Comparison of ENCODE assay signal across 22 cellular contexts in the genomic region with DNA sequence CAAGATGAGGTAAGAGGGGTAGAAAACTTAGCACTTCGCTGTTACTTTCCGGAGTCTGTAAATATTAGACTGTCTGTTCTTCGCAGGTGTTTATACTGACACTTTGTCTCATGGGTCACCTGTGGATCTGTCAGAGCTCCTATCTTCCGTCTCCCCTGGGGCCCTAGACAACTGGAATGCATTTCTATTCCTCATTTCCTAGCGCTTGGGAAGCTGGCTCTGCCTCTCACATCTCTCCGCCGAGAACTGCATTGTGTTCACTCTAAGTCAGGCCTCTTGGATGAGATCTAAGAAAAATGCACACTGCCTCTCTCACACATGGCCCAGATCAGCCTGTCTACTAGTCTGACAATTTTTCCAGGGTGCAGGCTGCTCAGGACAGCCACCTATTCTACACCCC. TPM values are rescaled to one million over a fixed set of nuclear protein-coding genes. Genes with fewer than 3 reads are reported as not detected.
"Had no signal": no experiment of that assay in that cellular context is flagged by ENCODE, and none has a peak within 500 bp of the region (broad histone marks: within the 10 kb centered on the region; RNA-seq: fewer than 3 reads in every experiment).

No MANE protein-coding gene starts in this region.

- H3K27me3 ChIP-seq: brain microvascular endothelial cell, Peyer's patch had no signal

- H3K4me3 ChIP-seq: Peyer's patch had no signal

- H3K9me3 Mint-ChIP-seq: activated CD4-positive, alpha-beta memory T cell treated with anti-CD3 and anti-CD28 coated beads, Interleukin-2, amount 10 ng/mL, durations not matched to agents 7 days and 5 days; activated naive CD4-positive, alpha-beta T cell treated with anti-CD3 and anti-CD28 coated beads, Interleukin-2, amount 10 ng/mL, durations not matched to agents 7 days and 5 days; activated naive CD8-positive, alpha-beta T cell treated with anti-CD3 and anti-CD28 coated beads for 36 hours; activated T-helper 17 cell treated with anti-CD3 and anti-CD28 coated beads, Interleukin-2, amount 50 U/mL, for 72 hours had no signal

- H3K4me1 Mint-ChIP-seq: activated CD4-positive, alpha-beta memory T cell treated with anti-CD3 and anti-CD28 coated beads, Interleukin-2, amount 10 ng/mL, durations not matched to agents 7 days and 5 days; activated CD4-positive, alpha-beta T cell treated with anti-CD3 and anti-CD28 coated beads for 36 hours; activated naive CD4-positive, alpha-beta T cell treated with anti-CD3 and anti-CD28 coated beads, Interleukin-2, amount 10 ng/mL, durations not matched to agents 7 days and 5 days; activated naive CD8-positive, alpha-beta T cell treated with anti-CD3 and anti-CD28 coated beads for 36 hours; activated T-helper 17 cell treated with anti-CD3 and anti-CD28 coated beads, Interleukin-2, amount 50 U/mL, for 72 hours; T-helper 17 cell had no signal

- H3K9me3 ChIP-seq: Peyer's patch had no signal

- H3K27ac Mint-ChIP-seq: activated CD4-positive, alpha-beta memory T cell treated with anti-CD3 and anti-CD28 coated beads, Interleukin-2, amount 10 ng/mL, durations not matched to agents 7 days and 5 days; activated CD4-positive, alpha-beta T cell treated with anti-CD3 and anti-CD28 coated beads for 36 hours; activated naive CD4-positive, alpha-beta T cell treated with anti-CD3 and anti-CD28 coated beads, Interleukin-2, amount 10 ng/mL, durations not matched to agents 7 days and 5 days; activated naive CD8-positive, alpha-beta T cell treated with anti-CD3 and anti-CD28 coated beads for 36 hours; activated T-helper 17 cell treated with anti-CD3 and anti-CD28 coated beads, Interleukin-2, amount 50 U/mL, for 72 hours; T-helper 17 cell had no signal

- H3K36me3 ChIP-seq: brain microvascular endothelial cell, Peyer's patch had no signal

- H3K36me3 Mint-ChIP-seq: activated naive CD4-positive, alpha-beta T cell treated with anti-CD3 and anti-CD28 coated beads, Interleukin-2, amount 10 ng/mL, durations not matched to agents 7 days and 5 days; activated naive CD8-positive, alpha-beta T cell treated with anti-CD3 and anti-CD28 coated beads for 36 hours had no signal

- H3K4me3 Mint-ChIP-seq: activated CD4-positive, alpha-beta memory T cell treated with anti-CD3 and anti-CD28 coated beads, Interleukin-2, amount 10 ng/mL, durations not matched to agents 7 days and 5 days; activated CD4-positive, alpha-beta T cell treated with anti-CD3 and anti-CD28 coated beads for 36 hours; activated naive CD4-positive, alpha-beta T cell treated with anti-CD3 and anti-CD28 coated beads, Interleukin-2, amount 10 ng/mL, durations not matched to agents 7 days and 5 days; activated naive CD8-positive, alpha-beta T cell treated with anti-CD3 and anti-CD28 coated beads for 36 hours; activated T-helper 17 cell treated with anti-CD3 and anti-CD28 coated beads, Interleukin-2, amount 50 U/mL, for 72 hours; T-helper 17 cell had no signal

- DNase-seq: activated CD4-positive, alpha-beta memory T cell treated with anti-CD3 and anti-CD28 coated beads, Interleukin-2, amount 10 ng/mL, durations not matched to agents 7 days and 5 days; activated CD4-positive, alpha-beta T cell treated with anti-CD3 and anti-CD28 coated beads for 36 hours; activated CD4-positive, alpha-beta T cell treated with anti-CD3 and anti-CD28 coated beads, Interleukin-2, amount 50 U/mL, for 1 hour; activated gamma-delta T cell; activated naive CD4-positive, alpha-beta T cell treated with anti-CD3 and anti-CD28 coated beads, Interleukin-2, amount 10 ng/mL, durations not matched to agents 7 days and 5 days; activated naive CD8-positive, alpha-beta T cell treated with anti-CD3 and anti-CD28 coated beads for 36 hours; activated T-cell treated with anti-CD3 and anti-CD28 coated beads for 4 hours; activated T-cell treated with anti-CD3 and anti-CD28 coated beads, Interleukin-2, amount 50 U/mL, for 48 hours; brain microvascular endothelial cell; cerebellar nuclear complex; NCI-H1048; NCI-H1417; NCI-H2029 treated with DMSO at 0.1 percent for 48 hours; NCI-H446; NCI-H524; Peyer's patch; SHP77 treated with DMSO at 0.1 percent for 48 hours; T-helper 17 cell; T-helper 9 cell had no signal

- H3K27ac ChIP-seq: brain microvascular endothelial cell, Peyer's patch had no signal

RNA-seq across cellular contexts. Expression of gene PCA3, which starts 39.5 kb away (rescaled TPM):
- total RNA-seq: activated CD4-positive, alpha-beta memory T cell treated with anti-CD3 and anti-CD28 coated beads, Interleukin-2, amount 10 ng/mL, durations not matched to agents 7 days and 5 days; activated CD4-positive, alpha-beta T cell treated with anti-CD3 and anti-CD28 coated beads for 36 hours; activated CD8-positive, alpha-beta memory T cell treated with anti-CD3 and anti-CD28 coated beads for 36 hours; activated naive CD8-positive, alpha-beta T cell treated with anti-CD3 and anti-CD28 coated beads for 36 hours; activated T-helper 17 cell treated with anti-CD3 and anti-CD28 coated beads, Interleukin-2, amount 50 U/mL, for 72 hours; cardiac septum; T-helper 17 cell had no signal
